In genomic region chr12:93602897-93603668, GRCh38 we compare ENCODE assay signal across 2 cellular contexts.
TF ChIP-seq lines count a peak whose summit lies in the region.

No MANE protein-coding gene starts in this region.

TF ChIP-seq in GM23338, 12 proteins besides CTCF, POLR2A, EP300 and RAD21:
- TF ChIP-seq, protein P1, sequence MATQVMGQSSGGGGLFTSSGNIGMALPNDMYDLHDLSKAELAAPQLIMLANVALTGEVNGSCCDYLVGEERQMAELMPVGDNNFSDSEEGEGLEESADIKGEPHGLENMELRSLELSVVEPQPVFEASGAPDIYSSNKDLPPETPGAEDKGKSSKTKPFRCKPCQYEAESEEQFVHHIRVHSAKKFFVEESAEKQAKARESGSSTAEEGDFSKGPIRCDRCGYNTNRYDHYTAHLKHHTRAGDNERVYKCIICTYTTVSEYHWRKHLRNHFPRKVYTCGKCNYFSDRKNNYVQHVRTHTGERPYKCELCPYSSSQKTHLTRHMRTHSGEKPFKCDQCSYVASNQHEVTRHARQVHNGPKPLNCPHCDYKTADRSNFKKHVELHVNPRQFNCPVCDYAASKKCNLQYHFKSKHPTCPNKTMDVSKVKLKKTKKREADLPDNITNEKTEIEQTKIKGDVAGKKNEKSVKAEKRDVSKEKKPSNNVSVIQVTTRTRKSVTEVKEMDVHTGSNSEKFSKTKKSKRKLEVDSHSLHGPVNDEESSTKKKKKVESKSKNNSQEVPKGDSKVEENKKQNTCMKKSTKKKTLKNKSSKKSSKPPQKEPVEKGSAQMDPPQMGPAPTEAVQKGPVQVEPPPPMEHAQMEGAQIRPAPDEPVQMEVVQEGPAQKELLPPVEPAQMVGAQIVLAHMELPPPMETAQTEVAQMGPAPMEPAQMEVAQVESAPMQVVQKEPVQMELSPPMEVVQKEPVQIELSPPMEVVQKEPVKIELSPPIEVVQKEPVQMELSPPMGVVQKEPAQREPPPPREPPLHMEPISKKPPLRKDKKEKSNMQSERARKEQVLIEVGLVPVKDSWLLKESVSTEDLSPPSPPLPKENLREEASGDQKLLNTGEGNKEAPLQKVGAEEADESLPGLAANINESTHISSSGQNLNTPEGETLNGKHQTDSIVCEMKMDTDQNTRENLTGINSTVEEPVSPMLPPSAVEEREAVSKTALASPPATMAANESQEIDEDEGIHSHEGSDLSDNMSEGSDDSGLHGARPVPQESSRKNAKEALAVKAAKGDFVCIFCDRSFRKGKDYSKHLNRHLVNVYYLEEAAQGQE (IDR thresholded peaks at IDR 0.05; ENCODE audit: unreplicated experiment): no peak
- TF ChIP-seq ZNF462 (CRISPR knock-in tag; IDR thresholded peaks at IDR 0.05) (no peak), NANOG (IDR thresholded peaks at IDR 0.05; ENCODE audit: borderline replicate concordance) (no peak), CREB1 (CRISPR knock-in tag; IDR thresholded peaks at IDR 0.05; ENCODE audit: low read depth) (no peak), STAT1 (IDR thresholded peaks at IDR 0.05; ENCODE audit: unreplicated experiment) (no peak), ZNF331 (CRISPR knock-in tag; IDR thresholded peaks at IDR 0.05; ENCODE audit: low read depth) (no peak), EZH2phosphoT487 (IDR thresholded peaks at IDR 0.05; ENCODE audit: unreplicated experiment) (no peak), POLR2AphosphoS5 (IDR thresholded peaks at IDR 0.05; ENCODE audit: low read depth) (no peak), ETS1 (IDR thresholded peaks at IDR 0.05) (no peak), EZH2 (IDR thresholded peaks at IDR 0.05; ENCODE audit: low read depth, unreplicated experiment) (no peak), ZNF114 (CRISPR knock-in tag; IDR thresholded peaks at IDR 0.05) (no peak), JUNB (IDR thresholded peaks at IDR 0.05; ENCODE audit: unreplicated experiment) (no peak)

TF ChIP-seq in HepG2, 621 proteins besides CTCF, POLR2A, EP300 and RAD21:
- TF ChIP-seq RARG (CRISPR knock-in tag; IDR thresholded peaks at IDR 0.05; ENCODE audit: low read depth) (no peak), NFIC (IDR thresholded peaks at IDR 0.05; ENCODE audit: low read length) (no peak), ZNF770 (CRISPR knock-in tag; IDR thresholded peaks at IDR 0.05) (no peak)
